In the genomic region with DNA sequence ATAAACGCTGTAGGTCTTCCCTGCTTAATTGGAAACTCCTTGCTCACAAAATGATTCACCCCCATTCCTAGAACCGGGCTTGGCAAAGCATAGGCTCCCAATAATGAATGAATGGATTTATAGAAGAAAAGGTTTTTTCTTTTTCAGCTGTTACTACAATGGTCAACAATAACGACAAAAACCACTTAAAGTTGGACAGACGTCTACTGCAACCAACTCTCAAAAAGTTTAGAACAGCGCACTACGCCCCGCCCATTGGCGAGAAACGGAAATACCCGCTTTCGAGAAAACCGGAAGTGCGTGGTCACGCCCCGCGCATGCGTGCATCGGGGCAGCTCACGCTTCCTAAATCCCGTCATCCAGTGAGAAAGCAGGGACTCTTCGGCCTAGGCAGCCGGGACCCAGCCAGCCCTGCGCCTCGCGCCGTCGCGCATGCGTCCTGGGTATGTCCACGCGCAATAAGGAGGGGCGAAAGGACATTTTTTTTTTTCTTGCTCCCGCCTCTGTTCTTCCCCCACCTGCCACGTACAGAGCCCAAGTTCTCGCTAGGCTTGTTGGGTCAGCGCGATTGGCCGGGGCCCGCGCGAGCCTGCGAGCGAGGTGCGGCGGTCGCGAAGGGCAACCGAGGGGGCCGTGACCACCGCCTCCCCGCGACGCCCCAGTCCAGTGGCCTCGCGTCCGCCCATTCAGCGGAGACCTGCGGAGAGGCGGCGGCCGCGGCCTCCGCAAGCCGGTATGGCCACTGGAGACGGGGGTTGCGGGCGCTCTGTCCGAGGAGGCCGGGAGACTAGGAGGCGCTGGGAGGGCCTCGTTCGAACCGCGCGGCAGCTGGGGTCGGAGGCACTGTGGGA, we compare ENCODE assay signal across 8 cellular contexts.
DNase-seq lines count a peak whose midpoint lies in the region; ATAC-seq and TF ChIP-seq lines count a peak whose summit lies in the region.

A gene (plus strand): TSS at position 506 of the 851 bp plus-strand sequence. CDS start 4,192 bp downstream, outside the sequence.

- H3K4me3 ChIP-seq in GM06990 (replicated peaks; ENCODE audit: low read depth, low read length), result peak within 1 kb of the TSS; percentile 83

- H3K36me3 Mint-ChIP-seq in activated naive CD4-positive, alpha-beta T cell treated with anti-CD3 and anti-CD28 coated beads, Interleukin-2, amount 50 U/mL, for 24 hours, result peaks cover 13% of the 10 kb centered on the region

- no peaks in the 10 kb centered on the region for H3K27me3 Mint-ChIP-seq in activated naive CD4-positive, alpha-beta T cell treated with anti-CD3 and anti-CD28 coated beads, Interleukin-2, amount 50 U/mL, for 24 hours

- H3K9me3 Mint-ChIP-seq in activated naive CD4-positive, alpha-beta T cell treated with anti-CD3 and anti-CD28 coated beads, Interleukin-2, amount 50 U/mL, for 24 hours, result no peaks in the 10 kb centered on the region

- no peaks in the 10 kb centered on the region; the same call in 1 of the 2 replicates for H3K36me3 ChIP-seq in GM06990 (ENCODE audit: control insufficient read depth, insufficient read depth, low read length)

- DNase-seq in GM06990 (ENCODE audit: extremely low read depth, insufficient read length) (peak; percentile 99), NCI-H1092 (lab: John Stamatoyannopoulos, UW) (peak; percentile 97), germinal center (ENCODE audit: low spot score) (peak; percentile 98), non-pigmented ciliary epithelial cell (ENCODE audit: low read depth) (peak; percentile 97), superior temporal gyrus (ENCODE audit: extremely low spot score) (peak; percentile 99)

- ATAC-seq in HG02588 (IDR thresholded peaks at IDR 0.05; ENCODE audit: unreplicated experiment), result peak; percentile 94
- peak; percentile 95 for ATAC-seq in SK-N-SH treated with all-trans-retinoic acid at 6 μM for 48 hours

- peaks cover 44% of the 10 kb centered on the region for H3K4me1 Mint-ChIP-seq in activated naive CD4-positive, alpha-beta T cell treated with anti-CD3 and anti-CD28 coated beads, Interleukin-2, amount 50 U/mL, for 24 hours

- H3K4me3 Mint-ChIP-seq in activated naive CD4-positive, alpha-beta T cell treated with anti-CD3 and anti-CD28 coated beads, Interleukin-2, amount 50 U/mL, for 24 hours, result peak within 1 kb of the TSS; percentile 89

- TF ChIP-seq CTCF in GM06990 (IDR thresholded peaks at IDR 0.05; ENCODE audit: insufficient read depth, low read length, poor library complexity, severe bottlenecking), result no peak

- H3K27me3 ChIP-seq in GM06990 (replicated peaks; ENCODE audit: control insufficient read depth, insufficient read depth, low read length), result no peaks in the 10 kb centered on the region

- H3K27ac Mint-ChIP-seq in activated naive CD4-positive, alpha-beta T cell treated with anti-CD3 and anti-CD28 coated beads, Interleukin-2, amount 50 U/mL, for 24 hours, result peak within 1 kb of the TSS; percentile 97

TF ChIP-seq in SK-N-SH treated with all-trans-retinoic acid at 6 μM for 48 hours, 23 proteins besides CTCF, POLR2A, EP300 and RAD21:
- TF ChIP-seq TOX (CRISPR knock-in tag; IDR thresholded peaks at IDR 0.05; ENCODE audit: borderline replicate concordance) (no peak), CSDC2 (CRISPR knock-in tag; IDR thresholded peaks at IDR 0.05) (no peak), RARB (CRISPR knock-in tag; IDR thresholded peaks at IDR 0.05) (no peak), ZNF70 (CRISPR knock-in tag; IDR thresholded peaks at IDR 0.05) (no peak), ESRRG (CRISPR knock-in tag; IDR thresholded peaks at IDR 0.05) (no peak)
- TF ChIP-seq, protein P1, sequence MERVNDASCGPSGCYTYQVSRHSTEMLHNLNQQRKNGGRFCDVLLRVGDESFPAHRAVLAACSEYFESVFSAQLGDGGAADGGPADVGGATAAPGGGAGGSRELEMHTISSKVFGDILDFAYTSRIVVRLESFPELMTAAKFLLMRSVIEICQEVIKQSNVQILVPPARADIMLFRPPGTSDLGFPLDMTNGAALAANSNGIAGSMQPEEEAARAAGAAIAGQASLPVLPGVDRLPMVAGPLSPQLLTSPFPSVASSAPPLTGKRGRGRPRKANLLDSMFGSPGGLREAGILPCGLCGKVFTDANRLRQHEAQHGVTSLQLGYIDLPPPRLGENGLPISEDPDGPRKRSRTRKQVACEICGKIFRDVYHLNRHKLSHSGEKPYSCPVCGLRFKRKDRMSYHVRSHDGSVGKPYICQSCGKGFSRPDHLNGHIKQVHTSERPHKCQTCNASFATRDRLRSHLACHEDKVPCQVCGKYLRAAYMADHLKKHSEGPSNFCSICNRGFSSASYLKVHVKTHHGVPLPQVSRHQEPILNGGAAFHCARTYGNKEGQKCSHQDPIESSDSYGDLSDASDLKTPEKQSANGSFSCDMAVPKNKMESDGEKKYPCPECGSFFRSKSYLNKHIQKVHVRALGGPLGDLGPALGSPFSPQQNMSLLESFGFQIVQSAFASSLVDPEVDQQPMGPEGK (CRISPR knock-in tag; IDR thresholded peaks at IDR 0.05; ENCODE audit: borderline replicate concordance), result no peak
- TF ChIP-seq, protein P2, sequence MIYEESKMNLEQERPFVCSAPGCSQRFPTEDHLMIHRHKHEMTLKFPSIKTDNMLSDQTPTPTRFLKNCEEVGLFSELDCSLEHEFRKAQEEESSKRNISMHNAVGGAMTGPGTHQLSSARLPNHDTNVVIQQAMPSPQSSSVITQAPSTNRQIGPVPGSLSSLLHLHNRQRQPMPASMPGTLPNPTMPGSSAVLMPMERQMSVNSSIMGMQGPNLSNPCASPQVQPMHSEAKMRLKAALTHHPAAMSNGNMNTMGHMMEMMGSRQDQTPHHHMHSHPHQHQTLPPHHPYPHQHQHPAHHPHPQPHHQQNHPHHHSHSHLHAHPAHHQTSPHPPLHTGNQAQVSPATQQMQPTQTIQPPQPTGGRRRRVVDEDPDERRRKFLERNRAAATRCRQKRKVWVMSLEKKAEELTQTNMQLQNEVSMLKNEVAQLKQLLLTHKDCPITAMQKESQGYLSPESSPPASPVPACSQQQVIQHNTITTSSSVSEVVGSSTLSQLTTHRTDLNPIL (CRISPR knock-in tag; IDR thresholded peaks at IDR 0.05; ENCODE audit: low read depth), result no peak

Comparison
In these comparisons a context has a peak if more than half of its experiments do, and no peak if none do; other contexts are left out.
1. Peak in every context shown above with its lines: DNase-seq, ATAC-seq and H3K4me3 ChIP-seq.